ENCODE assay signal across 10 cellular contexts in the genomic region with DNA sequence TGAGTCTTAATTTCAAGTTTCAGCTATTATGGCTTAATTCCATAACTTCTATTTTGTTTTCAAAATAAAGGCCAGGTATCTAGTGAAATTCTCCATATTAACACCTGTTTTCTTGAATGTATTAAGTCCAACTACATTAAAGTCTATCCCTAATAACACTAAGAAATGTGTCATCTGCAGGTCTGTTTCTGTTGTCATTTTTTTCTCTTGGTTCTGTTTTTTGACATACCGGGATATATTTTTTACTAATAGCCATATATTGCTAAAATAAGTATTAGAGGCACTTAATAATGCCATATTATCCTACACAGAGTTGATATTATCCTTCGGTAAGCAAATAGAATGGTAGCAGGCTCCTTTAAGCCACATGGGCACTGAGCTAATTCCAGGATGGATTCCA.
"Had no signal": no experiment of that assay in that cellular context is flagged by ENCODE, and none has a peak within 500 bp of the region (broad histone marks: within the 10 kb centered on the region; RNA-seq: fewer than 3 reads in every experiment).

No MANE protein-coding gene starts in this region.

- DNase-seq: GM23248, GOT3, H7, H9, HCEC 1CT, HFFc6 had no signal

- H3K4me3 ChIP-seq: GM23248, GM23338, HAP-1 had no signal

- H3K9me3 ChIP-seq: HAP-1 had no signal

- H3K4me2 ChIP-seq: GM23338 had no signal

- H3K27ac ChIP-seq: GM23248 had no signal

- H2AFZ ChIP-seq: GM23248, GM23338 had no signal

- H3K9ac ChIP-seq: GM23248 had no signal

- H3K4me1 ChIP-seq: HAP-1 had no signal

- H3K36me3 ChIP-seq: HAP-1 had no signal

- ATAC-seq: GM23338, HCT116 had no signal

- FAIRE-seq: H54 had no signal
